In the genomic region with DNA sequence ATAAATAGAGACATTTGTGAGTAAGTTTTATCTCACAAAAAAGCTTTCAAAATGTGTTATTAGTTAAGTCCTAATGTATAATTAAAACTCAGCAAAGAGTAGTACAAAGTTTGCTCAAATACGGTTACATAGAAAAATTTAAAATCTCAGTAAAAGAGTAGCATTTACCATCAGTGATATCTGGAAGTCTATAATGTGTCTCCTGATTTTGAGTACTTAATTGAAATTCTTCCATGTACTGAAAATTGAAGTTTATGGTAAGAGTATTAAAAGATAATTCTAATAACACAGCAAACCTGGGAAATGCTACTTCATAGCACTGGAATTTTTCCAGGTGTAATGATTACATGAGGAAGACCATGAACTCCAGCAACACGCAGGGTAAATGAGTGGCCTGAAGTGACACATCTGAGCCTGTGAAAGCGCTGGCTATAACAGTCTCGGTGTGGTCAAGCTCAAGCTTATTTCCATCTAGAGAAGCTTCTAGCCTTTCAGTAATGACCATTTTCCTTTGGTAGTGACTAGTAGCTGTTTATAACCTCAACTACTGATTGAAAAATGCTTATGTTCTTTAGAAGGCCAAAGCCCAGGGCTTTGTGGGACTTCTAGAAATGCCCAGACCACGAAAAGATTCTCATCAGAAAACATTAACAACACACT, we compare ENCODE assay signal across 21 cellular contexts.
"Had no signal": no experiment of that assay in that cellular context is flagged by ENCODE, and none has a peak within 500 bp of the region (broad histone marks: within the 10 kb centered on the region; RNA-seq: fewer than 3 reads in every experiment).

No MANE protein-coding gene starts in this region.

- H3K4me3 ChIP-seq: colonic mucosa, gastrocnemius medialis, heart left ventricle, ovary, sigmoid colon, spleen, testis had no signal

- DNase-seq: activated CD4-positive, alpha-beta memory T cell treated with anti-CD3 and anti-CD28 coated beads for 36 hours; activated CD4-positive, alpha-beta T cell treated with anti-CD3 and anti-CD28 coated beads for 4 hours; activated CD8-positive, alpha-beta memory T cell treated with anti-CD3 and anti-CD28 coated beads, Interleukin-2, amount 10 ng/mL, durations not matched to agents 7 days and 5 days; activated naive CD4-positive, alpha-beta T cell treated with anti-CD3 and anti-CD28 coated beads for 36 hours; activated T-cell treated with anti-CD3 and anti-CD28 coated beads, Interleukin-2, amount 50 U/mL, for 24 hours; central memory CD4-positive, alpha-beta T cell; colonic mucosa; gastrocnemius medialis; heart left ventricle; naive B cell; ovary; sigmoid colon; spleen; stimulated activated CD4-positive, alpha-beta T cell treated with anti-CD3 and anti-CD28 coated beads, Interleukin-4, amount 100 ng/mL, for 4 hours; SW 1271; T-helper 2 cell; testis had no signal

- H3K27me3 ChIP-seq: colonic mucosa, gastrocnemius medialis, heart left ventricle, ovary, sigmoid colon, spleen, testis had no signal

- H3K9me3 ChIP-seq: colonic mucosa, gastrocnemius medialis, heart left ventricle, ovary, sigmoid colon, spleen, testis had no signal

- ATAC-seq: activated CD8-positive, alpha-beta memory T cell treated with anti-CD3 and anti-CD28 coated beads, Interleukin-2, amount 10 ng/mL, durations not matched to agents 7 days and 5 days; esophagus mucosa; gastrocnemius medialis; heart left ventricle; stimulated activated memory B cell treated with anti-CD40 and anti-IgM and Interleukin-4, amounts not matched to agents 10 μg/mL and 1 μg/mL and 100 μg/mL, for 72 hours had no signal

- H3K36me3 Mint-ChIP-seq: brain had no signal

- H3K27ac Mint-ChIP-seq: activated CD4-positive, alpha-beta memory T cell treated with anti-CD3 and anti-CD28 coated beads for 36 hours; activated CD8-positive, alpha-beta memory T cell treated with anti-CD3 and anti-CD28 coated beads, Interleukin-2, amount 10 ng/mL, durations not matched to agents 7 days and 5 days; activated naive CD4-positive, alpha-beta T cell treated with anti-CD3 and anti-CD28 coated beads for 36 hours; activated T-cell treated with anti-CD3 and anti-CD28 coated beads, Interleukin-2, amount 50 U/mL, for 24 hours; brain; naive B cell; stimulated activated memory B cell treated with anti-CD40 and anti-IgM and Interleukin-4, amounts not matched to agents 10 μg/mL and 1 μg/mL and 100 μg/mL, for 72 hours; type B pancreatic cell had no signal

- H3K4me3 Mint-ChIP-seq: activated CD4-positive, alpha-beta memory T cell treated with anti-CD3 and anti-CD28 coated beads for 36 hours; activated CD8-positive, alpha-beta memory T cell treated with anti-CD3 and anti-CD28 coated beads, Interleukin-2, amount 10 ng/mL, durations not matched to agents 7 days and 5 days; activated naive CD4-positive, alpha-beta T cell treated with anti-CD3 and anti-CD28 coated beads for 36 hours; activated T-cell treated with anti-CD3 and anti-CD28 coated beads, Interleukin-2, amount 50 U/mL, for 24 hours; brain; naive B cell; stimulated activated memory B cell treated with anti-CD40 and anti-IgM and Interleukin-4, amounts not matched to agents 10 μg/mL and 1 μg/mL and 100 μg/mL, for 72 hours; type B pancreatic cell had no signal

- H3K4me1 Mint-ChIP-seq: activated CD8-positive, alpha-beta memory T cell treated with anti-CD3 and anti-CD28 coated beads, Interleukin-2, amount 10 ng/mL, durations not matched to agents 7 days and 5 days; naive B cell; stimulated activated memory B cell treated with anti-CD40 and anti-IgM and Interleukin-4, amounts not matched to agents 10 μg/mL and 1 μg/mL and 100 μg/mL, for 72 hours had no signal

- H3K27ac ChIP-seq: colonic mucosa, gastrocnemius medialis, heart left ventricle, ovary, testis had no signal

- H3K4me1 ChIP-seq: gastrocnemius medialis, spleen, testis had no signal

- H3K36me3 ChIP-seq: colonic mucosa, gastrocnemius medialis, heart left ventricle, ovary, sigmoid colon had no signal

- H3K27me3 Mint-ChIP-seq: activated CD4-positive, alpha-beta memory T cell treated with anti-CD3 and anti-CD28 coated beads for 36 hours; activated CD8-positive, alpha-beta memory T cell treated with anti-CD3 and anti-CD28 coated beads, Interleukin-2, amount 10 ng/mL, durations not matched to agents 7 days and 5 days; activated T-cell treated with anti-CD3 and anti-CD28 coated beads, Interleukin-2, amount 50 U/mL, for 24 hours; brain; naive B cell; stimulated activated memory B cell treated with anti-CD40 and anti-IgM and Interleukin-4, amounts not matched to agents 10 μg/mL and 1 μg/mL and 100 μg/mL, for 72 hours; type B pancreatic cell had no signal

- H3K9me3 Mint-ChIP-seq: activated CD4-positive, alpha-beta memory T cell treated with anti-CD3 and anti-CD28 coated beads for 36 hours; activated naive CD4-positive, alpha-beta T cell treated with anti-CD3 and anti-CD28 coated beads for 36 hours; activated T-cell treated with anti-CD3 and anti-CD28 coated beads, Interleukin-2, amount 50 U/mL, for 24 hours; brain; naive B cell; stimulated activated memory B cell treated with anti-CD40 and anti-IgM and Interleukin-4, amounts not matched to agents 10 μg/mL and 1 μg/mL and 100 μg/mL, for 72 hours; type B pancreatic cell had no signal
